Comparison of ENCODE assay signal across 1 cellular context in genomic region chr9:76465442-76466298, GRCh38.
TF ChIP-seq lines count a peak whose summit lies in the region.

No MANE protein-coding gene starts in this region.

TF ChIP-seq in H1, 55 proteins besides CTCF, POLR2A, EP300 and RAD21:
- TF ChIP-seq BRCA1 (IDR thresholded peaks at IDR 0.05; ENCODE audit: low read depth, low read length) (no peak), POLR2AphosphoS5 (IDR thresholded peaks at IDR 0.05; ENCODE audit: low read depth, low read length) (no peak), EGR1 (IDR thresholded peaks at IDR 0.05; ENCODE audit: borderline replicate concordance, low read depth, low read length) (no peak), MAX (IDR thresholded peaks at IDR 0.05) (no peak), POU5F1 (IDR thresholded peaks at IDR 0.05; ENCODE audit: low read depth, low read length) (no peak), EZH2 (IDR thresholded peaks at IDR 0.05; ENCODE audit: low read depth, low read length, severe bottlenecking) (no peak), KDM5A (IDR thresholded peaks at IDR 0.05; ENCODE audit: low read length) (no peak), TEAD4 (IDR thresholded peaks at IDR 0.05; ENCODE audit: low read depth, low read length) (no peak), CHD2 (IDR thresholded peaks at IDR 0.05; ENCODE audit: low read length) (no peak), CHD1 (IDR thresholded peaks at IDR 0.05; ENCODE audit: low read depth, low read length) (no peak), JUND (IDR thresholded peaks at IDR 0.05; ENCODE audit: low read length) (no peak), ATF2 (IDR thresholded peaks at IDR 0.05; ENCODE audit: low read length) (no peak), SP4 (IDR thresholded peaks at IDR 0.05; ENCODE audit: low read length) (no peak), GABPA (IDR thresholded peaks at IDR 0.05; ENCODE audit: borderline replicate concordance, insufficient read depth, low read length) (no peak)
